8 cellular contexts compared by ENCODE assay signal in the genomic region with DNA sequence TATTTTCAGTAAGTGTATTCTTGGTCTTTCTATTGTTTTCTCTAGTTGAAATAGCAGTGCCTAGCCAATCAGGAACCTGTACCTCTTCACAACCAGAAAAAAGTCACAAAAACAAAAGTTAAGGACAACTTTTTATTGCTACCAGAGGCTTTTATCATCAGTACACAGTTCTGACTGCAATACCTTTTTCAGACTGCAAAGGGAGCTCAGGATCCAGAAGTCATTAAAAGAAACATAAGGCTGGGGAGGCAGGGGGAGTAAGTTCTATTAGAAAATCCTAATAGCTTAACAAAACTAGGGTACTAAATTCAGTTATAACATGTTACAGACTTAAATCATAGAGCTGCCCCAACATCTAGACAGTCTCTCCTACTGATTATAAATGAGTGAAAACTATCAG. TPM values are rescaled to one million over a fixed set of nuclear protein-coding genes. Genes with fewer than 3 reads are reported as not detected.
DNase-seq lines count a peak whose midpoint lies in the region; TF ChIP-seq lines count a peak whose summit lies in the region.
"Had no signal": no experiment of that assay in that cellular context is flagged by ENCODE, and none has a peak within 500 bp of the region (broad histone marks: within the 10 kb centered on the region; RNA-seq: fewer than 3 reads in every experiment).

No MANE protein-coding gene starts in this region.

- no peak overlapping the region for H3K9ac ChIP-seq in neural progenitor cell

- H3K27me3 ChIP-seq in neural progenitor cell, result no peaks in the 10 kb centered on the region

- H2AFZ ChIP-seq in neural progenitor cell (replicated peaks), result no peak overlapping the region

- H3K9me3 Mint-ChIP-seq in neural progenitor cell, result no peaks in the 10 kb centered on the region

- H3K27me3 Mint-ChIP-seq in neural progenitor cell (ENCODE audit: insufficient read depth, low read depth), result no peaks in the 10 kb centered on the region

- peaks cover 86% of the 10 kb centered on the region for H3F3A ChIP-seq in neural progenitor cell (ENCODE audit: low read depth)

- peaks cover 48% of the 10 kb centered on the region for H4K20me1 ChIP-seq in neural progenitor cell (ENCODE audit: low read depth)

- no peaks in the 10 kb centered on the region for H3K9me3 ChIP-seq in neural progenitor cell (ENCODE audit: low read depth)

- intact Hi-C loops in posterior vena cava (cut with DNase I), result no loop called here

- no peak overlapping the region for H3K4me3 Mint-ChIP-seq in neural progenitor cell

- peaks cover 24% of the 10 kb centered on the region for H3K79me2 ChIP-seq in neural progenitor cell (ENCODE audit: low read depth)

- H3K36me3 ChIP-seq in neural progenitor cell, result peaks cover 22% of the 10 kb centered on the region

- no peak overlapping the region for H3K4me3 ChIP-seq in GM12864 (ENCODE audit: low read depth, low read length)
- no peak overlapping the region for H3K4me3 ChIP-seq in choroid plexus epithelial cell (ENCODE audit: low read depth, low read length)
- no peak overlapping the region for H3K4me3 ChIP-seq in neural progenitor cell

- H3K4me1 ChIP-seq in neural progenitor cell, result peaks cover 11% of the 10 kb centered on the region

- H3K4me1 Mint-ChIP-seq in neural progenitor cell, result no peaks in the 10 kb centered on the region

- peak overlapping the region; percentile 65 for H3K27ac ChIP-seq in neural progenitor cell
- no peak overlapping the region for H3K27ac ChIP-seq in caudate nucleus (ENCODE audit: low read depth, low read length)

- H3K27ac Mint-ChIP-seq in neural progenitor cell, result no peak overlapping the region

- DNase-seq in GM12864 (ENCODE audit: low read depth), result no peak
- DNase-seq in M059J (ENCODE audit: low read depth), result peak; percentile 33
- DNase-seq in choroid plexus epithelial cell (ENCODE audit: low read depth), result peak; percentile 68
- DNase-seq in neural progenitor cell (ENCODE audit: low spot score), result peak; percentile 23
- DNase-seq in posterior vena cava (ENCODE audit: low spot score), result no peak
- no peak for DNase-seq in NCI-H1092 treated with DMSO at 0.1 percent for 48 hours (lab: John Stamatoyannopoulos, UW)
- DNase-seq in caudate nucleus (lab: John Stamatoyannopoulos, UW), result no peak
- DNase-seq: NCI-H1417 treated with DMSO at 0.1 percent for 48 hours had no signal

- no peak overlapping the region for H3K4me2 ChIP-seq in neural progenitor cell

- TF ChIP-seq CTCF in GM12864 (IDR thresholded peaks at IDR 0.05; ENCODE audit: low read depth, low read length, missing control alignments) (peak; percentile 28), choroid plexus epithelial cell (conservative IDR thresholded peaks at IDR 0.05; ENCODE audit: low read depth, low read length) (peak; percentile 51), neural progenitor cell (IDR thresholded peaks at IDR 0.05) (peak; percentile 49)

- H3K36me3 Mint-ChIP-seq in neural progenitor cell, result peaks cover 18% of the 10 kb centered on the region

RNA-seq across cellular contexts. Expression of gene CCNI, which starts 28.8 kb away (rescaled TPM):
- total RNA-seq in M059J (2014; rRNA removed; shearing (Covaris generic)), result 99.7 and 112 TPM in 2 replicates
- total RNA-seq in neural progenitor cell (ENCODE audit: low replicate concordance) (425 and 511 TPM in 2 replicates), posterior vena cava (100 to 1,000 TPM; 347 to 394 TPM)

Comparison
In these comparisons a context has a peak if more than half of its experiments do, and no peak if none do; other contexts are left out.
1. DNase-seq: peak in M059J (single experiment), choroid plexus epithelial cell (single experiment) and neural progenitor cell (single experiment); none in GM12864 (single experiment), posterior vena cava (single experiment), NCI-H1092 treated with DMSO at 0.1 percent for 48 hours (single experiment) and caudate nucleus (0 of 61).
2. Peak in every context shown above with its lines, with median percentiles within 50 percentile points of each other: CTCF ChIP-seq.